24 cellular contexts compared by ENCODE assay signal in the genomic region with DNA sequence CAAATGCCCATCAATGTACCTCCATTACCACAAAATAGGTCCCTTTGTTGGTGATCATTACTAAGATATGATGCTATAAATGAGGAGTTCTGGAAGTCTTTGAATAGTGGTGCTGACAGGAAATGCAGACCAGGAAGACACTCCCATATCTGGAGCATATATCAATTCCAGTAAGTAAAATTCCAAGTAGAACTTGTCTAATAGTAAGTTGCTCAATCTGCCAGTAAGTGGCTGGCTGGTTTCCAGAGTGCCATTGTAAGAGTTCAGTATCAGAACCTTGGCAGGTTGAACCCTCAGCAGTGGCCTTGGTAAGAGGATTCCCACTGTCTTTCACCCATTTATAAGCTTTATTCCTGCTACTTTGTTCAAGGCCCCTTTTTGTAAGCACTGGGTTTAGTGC.
DNase-seq lines count a peak whose midpoint lies in the region; ATAC-seq and TF ChIP-seq lines count a peak whose summit lies in the region.
"Had no signal": no experiment of that assay in that cellular context is flagged by ENCODE, and none has a peak within 500 bp of the region (broad histone marks: within the 10 kb centered on the region; RNA-seq: fewer than 3 reads in every experiment).

No MANE protein-coding gene starts in this region.

- no peaks in the 10 kb centered on the region for H3K36me3 ChIP-seq in prostate gland
- H3K36me3 ChIP-seq: BLaER1 treated with 17β-estradiol and CSF1 and Interleukin-3, amounts not matched to agents 10 nM and 100 nM; HAP-1; stomach; WERI-Rb-1 had no signal

- H3K4me1 Mint-ChIP-seq in nephron progenitor cell (no peaks in the 10 kb centered on the region), WTC11 (no peaks in the 10 kb centered on the region)
- H3K4me1 Mint-ChIP-seq: activated naive CD8-positive, alpha-beta T cell treated with anti-CD3 and anti-CD28 coated beads, Interleukin-2, amount 10 ng/mL, durations not matched to agents 7 days and 5 days; brain had no signal

- H3K4me3 ChIP-seq in AG10803 (ENCODE audit: low read length) (no peak overlapping the region), prostate gland (no peak overlapping the region)
- H3K4me3 ChIP-seq: BLaER1 treated with 17β-estradiol and CSF1 and Interleukin-3, amounts not matched to agents 10 nM and 100 nM; coronary artery; HAP-1; hepatocyte; SK-N-MC; stomach had no signal

- no peaks in the 10 kb centered on the region for H3K4me1 ChIP-seq in prostate gland (replicated peaks)
- H3K4me1 ChIP-seq: BLaER1 treated with 17β-estradiol and CSF1 and Interleukin-3, amounts not matched to agents 10 nM and 100 nM; HAP-1; stomach had no signal

- no peaks in the 10 kb centered on the region for H3K9me3 ChIP-seq in prostate gland
- H3K9me3 ChIP-seq: HAP-1 had no signal

- CTCF ChIA-PET in WTC11 (lab: Charles Lee), result no interaction called here

- no peaks in the 10 kb centered on the region for H3K27me3 ChIP-seq in prostate gland (replicated peaks; ENCODE audit: insufficient read depth)
- H3K27me3 ChIP-seq: BLaER1 treated with 17β-estradiol and CSF1 and Interleukin-3, amounts not matched to agents 10 nM and 100 nM; hepatocyte; stomach had no signal

- no peak overlapping the region for H3K27ac ChIP-seq in prostate gland
- H3K27ac ChIP-seq: BLaER1 treated with 17β-estradiol and CSF1 and Interleukin-3, amounts not matched to agents 10 nM and 100 nM; coronary artery; hepatocyte; SK-N-MC; stomach; WERI-Rb-1 had no signal

- no peak overlapping the region for H3K27ac Mint-ChIP-seq in nephron progenitor cell
- no peak overlapping the region for H3K27ac Mint-ChIP-seq in WTC11
- H3K27ac Mint-ChIP-seq: activated naive CD8-positive, alpha-beta T cell treated with anti-CD3 and anti-CD28 coated beads, Interleukin-2, amount 10 ng/mL, durations not matched to agents 7 days and 5 days; activated T-helper 2 cell treated with anti-CD3 and anti-CD28 coated beads, Interferon-gamma antibody, Interleukin-2, Interleukin-4, amounts not matched to agents 10 μg/mL and 5 μg/mL and 100 μg/mL, durations not matched to agents 14 hours and 24 hours and 36 hours; brain; T-helper 2 cell treated with Interferon-gamma antibody and Interleukin-4, amounts not matched to agents 5 μg/mL and 100 μg/mL, for 36 hours had no signal

- DNase-seq in AG10803 (ENCODE audit: low read depth) (peak; percentile 51), fibroblast of peridontal ligament (ENCODE audit: extremely low read depth) (peak; percentile 17), prostate gland (ENCODE audit: low spot score) (peak; percentile 50), nephron progenitor cell (no peak), GF-D8 (lab: John Stamatoyannopoulos, UW) (no peak), WTC11 (ENCODE audit: low spot score) (no peak)
- DNase-seq: ACHN; activated naive CD8-positive, alpha-beta T cell treated with anti-CD3 and anti-CD28 coated beads, Interleukin-2, amount 10 ng/mL, durations not matched to agents 7 days and 5 days; foreskin melanocyte; NCI-H1105 treated with DMSO at 0.1 percent for 48 hours; NCI-H2029 treated with DMSO at 0.1 percent for 48 hours; stomach; trophoblast cell; WERI-Rb-1 had no signal

- TF ChIP-seq CTCF in AG10803 (conservative IDR thresholded peaks at IDR 0.05; ENCODE audit: low read length), result no peak
- no peak for TF ChIP-seq CTCF in prostate gland (IDR thresholded peaks at IDR 0.05)
- TF ChIP-seq CTCF in nephron progenitor cell (IDR thresholded peaks at IDR 0.05), result no peak
- no peak for TF ChIP-seq CTCF in WTC11 (IDR thresholded peaks at IDR 0.05)

- H3K9me3 Mint-ChIP-seq in nephron progenitor cell, result peaks cover 12% of the 10 kb centered on the region
- peaks cover 31% of the 10 kb centered on the region for H3K9me3 Mint-ChIP-seq in WTC11
- H3K9me3 Mint-ChIP-seq: T-helper 2 cell treated with Interferon-gamma antibody and Interleukin-4, amounts not matched to agents 5 μg/mL and 100 μg/mL, for 36 hours had no signal

- TF ChIP-seq POLR2A in prostate gland (IDR thresholded peaks at IDR 0.05), result no peak

- POLR2A ChIA-PET in WTC11 (lab: Charles Lee), result no interaction called here

- H3K27me3 Mint-ChIP-seq in nephron progenitor cell (ENCODE audit: low read depth, poor library complexity), result peaks cover 3% of the 10 kb centered on the region
- H3K27me3 Mint-ChIP-seq in WTC11 (ENCODE audit: low read depth), result no peaks in the 10 kb centered on the region

- H3K4me3 Mint-ChIP-seq in nephron progenitor cell (no peak overlapping the region), WTC11 (no peak overlapping the region)
- H3K4me3 Mint-ChIP-seq: activated naive CD8-positive, alpha-beta T cell treated with anti-CD3 and anti-CD28 coated beads, Interleukin-2, amount 10 ng/mL, durations not matched to agents 7 days and 5 days; brain; T-helper 2 cell treated with Interferon-gamma antibody and Interleukin-4, amounts not matched to agents 5 μg/mL and 100 μg/mL, for 36 hours had no signal

- H3K36me3 Mint-ChIP-seq in nephron progenitor cell (ENCODE audit: low read depth) (no peaks in the 10 kb centered on the region), WTC11 (peaks cover 5% of the 10 kb centered on the region)
- H3K36me3 Mint-ChIP-seq: activated naive CD8-positive, alpha-beta T cell treated with anti-CD3 and anti-CD28 coated beads, Interleukin-2, amount 10 ng/mL, durations not matched to agents 7 days and 5 days; brain had no signal

- ATAC-seq in SK-N-SH treated with all-trans-retinoic acid at 6 μM for 48 hours, result no peak; the same call in 2 of the 3 replicates
- no peak for ATAC-seq in WTC11
- no peak for ATAC-seq in GM18861 (IDR thresholded peaks at IDR 0.05; ENCODE audit: unreplicated experiment)

- intact Hi-C loops in prostate gland (cut with DNase I), result no loop called here

TF ChIP-seq in SK-N-SH treated with all-trans-retinoic acid at 6 μM for 48 hours, 23 proteins besides CTCF, POLR2A, EP300 and RAD21:
- no peak for TF ChIP-seq GLIS3 (CRISPR knock-in tag; IDR thresholded peaks at IDR 0.05)
- peak; percentile 96 for TF ChIP-seq ISL1 (CRISPR knock-in tag; IDR thresholded peaks at IDR 0.05)
- TF ChIP-seq RARB (CRISPR knock-in tag; IDR thresholded peaks at IDR 0.05), result no peak
- no peak for TF ChIP-seq ZNF70 (CRISPR knock-in tag; IDR thresholded peaks at IDR 0.05)
- peak; percentile 77; the same call in 1 of the 2 replicates for TF ChIP-seq ZFP3 (CRISPR knock-in tag; IDR thresholded peaks at IDR 0.05)
- no peak for TF ChIP-seq CSDC2 (CRISPR knock-in tag; IDR thresholded peaks at IDR 0.05)
TF ChIP-seq in SK-N-SH treated with all-trans-retinoic acid at 6 μM for 48 hours: peak in this region for 2.

TF ChIP-seq in WTC11, 78 proteins besides CTCF, POLR2A, EP300 and RAD21:
- TF ChIP-seq, protein P1, sequence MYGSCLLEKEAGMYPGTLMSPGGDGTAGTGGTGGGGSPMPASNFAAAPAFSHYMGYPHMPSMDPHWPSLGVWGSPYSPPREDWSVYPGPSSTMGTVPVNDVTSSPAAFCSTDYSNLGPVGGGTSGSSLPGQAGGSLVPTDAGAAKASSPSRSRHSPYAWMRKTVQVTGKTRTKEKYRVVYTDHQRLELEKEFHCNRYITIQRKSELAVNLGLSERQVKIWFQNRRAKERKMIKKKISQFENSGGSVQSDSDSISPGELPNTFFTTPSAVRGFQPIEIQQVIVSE (CRISPR knock-in tag; IDR thresholded peaks at IDR 0.05; ENCODE audit: borderline replicate concordance), result no peak
- no peak for TF ChIP-seq ZNF396 (CRISPR knock-in tag; IDR thresholded peaks at IDR 0.05; ENCODE audit: borderline replicate concordance)

Comparison
In these comparisons a context has a peak if more than half of its experiments do, and no peak if none do; other contexts are left out.
1. DNase-seq: peak in AG10803 (single experiment), fibroblast of peridontal ligament (single experiment) and prostate gland (single experiment); none in nephron progenitor cell (single experiment), GF-D8 (single experiment) and WTC11 (single experiment).